In the genomic region with DNA sequence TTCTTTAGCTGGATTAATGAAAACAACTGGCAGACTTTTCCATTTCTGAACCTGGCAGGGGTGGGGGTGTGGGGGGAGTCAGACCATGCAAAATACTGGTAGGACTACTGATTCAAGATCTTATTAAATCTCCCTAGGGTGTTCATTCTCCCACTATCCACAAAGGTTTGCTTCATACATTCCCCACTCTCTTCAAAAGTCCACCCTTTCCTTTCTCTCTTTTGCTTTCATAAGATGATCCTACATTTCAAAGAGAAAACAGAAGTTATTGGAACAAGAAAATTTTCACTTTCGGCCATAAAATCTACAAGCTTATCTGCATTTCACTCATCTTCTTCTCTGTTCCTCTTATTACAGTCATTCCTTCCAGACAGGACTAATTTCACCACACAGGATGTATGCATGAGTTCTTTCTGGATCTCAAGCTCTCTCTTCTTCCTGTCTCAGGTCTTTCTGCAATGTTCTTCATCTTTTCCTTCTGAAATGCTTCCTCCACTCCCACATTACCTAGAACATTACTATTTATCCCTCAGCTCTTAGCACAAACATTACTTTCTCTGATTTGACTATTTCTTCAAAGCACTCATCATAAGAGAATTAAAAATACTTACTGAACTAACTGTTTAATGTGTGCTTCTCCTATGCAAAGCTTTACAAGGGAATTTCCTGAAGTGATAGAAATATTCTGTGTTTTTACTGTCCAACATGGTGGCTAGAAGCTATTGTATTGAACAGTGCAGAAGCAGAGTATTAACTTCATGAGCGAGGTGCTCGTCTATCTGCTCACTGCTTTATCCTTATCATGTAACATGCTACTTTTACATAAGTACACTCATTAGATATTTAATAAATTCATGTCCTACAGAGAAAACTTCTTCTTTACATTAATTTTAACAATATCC, we compare ENCODE assay signal across 8 cellular contexts.
DNase-seq lines count a peak whose midpoint lies in the region; ATAC-seq lines count a peak whose summit lies in the region.
"Had no signal": no experiment of that assay in that cellular context is flagged by ENCODE, and none has a peak within 500 bp of the region (broad histone marks: within the 10 kb centered on the region; RNA-seq: fewer than 3 reads in every experiment).

No MANE protein-coding gene starts in this region.

- peak; percentile 37 for DNase-seq in glomerular visceral epithelial cell (ENCODE audit: extremely low spot score)
- no peak for DNase-seq in cerebellum (ENCODE audit: low spot score)
- DNase-seq in activated CD4-positive, alpha-beta T cell treated with anti-CD3 and anti-CD28 coated beads for 48 hours, result no peak
- no peak for DNase-seq in NCI-H2029 treated with DMSO at 0.1 percent for 48 hours (lab: John Stamatoyannopoulos, UW)
- DNase-seq: left lung had no signal

- peak; percentile 86 for ATAC-seq in GM18520 (IDR thresholded peaks at IDR 0.05; ENCODE audit: unreplicated experiment)
- ATAC-seq in GM21447 (IDR thresholded peaks at IDR 0.05; ENCODE audit: unreplicated experiment), result peak; percentile 85
- ATAC-seq in HG03354 (IDR thresholded peaks at IDR 0.05; ENCODE audit: poor library complexity, severe bottlenecking, unreplicated experiment), result peak; percentile 91
- ATAC-seq: left lung had no signal
